In the genomic region with DNA sequence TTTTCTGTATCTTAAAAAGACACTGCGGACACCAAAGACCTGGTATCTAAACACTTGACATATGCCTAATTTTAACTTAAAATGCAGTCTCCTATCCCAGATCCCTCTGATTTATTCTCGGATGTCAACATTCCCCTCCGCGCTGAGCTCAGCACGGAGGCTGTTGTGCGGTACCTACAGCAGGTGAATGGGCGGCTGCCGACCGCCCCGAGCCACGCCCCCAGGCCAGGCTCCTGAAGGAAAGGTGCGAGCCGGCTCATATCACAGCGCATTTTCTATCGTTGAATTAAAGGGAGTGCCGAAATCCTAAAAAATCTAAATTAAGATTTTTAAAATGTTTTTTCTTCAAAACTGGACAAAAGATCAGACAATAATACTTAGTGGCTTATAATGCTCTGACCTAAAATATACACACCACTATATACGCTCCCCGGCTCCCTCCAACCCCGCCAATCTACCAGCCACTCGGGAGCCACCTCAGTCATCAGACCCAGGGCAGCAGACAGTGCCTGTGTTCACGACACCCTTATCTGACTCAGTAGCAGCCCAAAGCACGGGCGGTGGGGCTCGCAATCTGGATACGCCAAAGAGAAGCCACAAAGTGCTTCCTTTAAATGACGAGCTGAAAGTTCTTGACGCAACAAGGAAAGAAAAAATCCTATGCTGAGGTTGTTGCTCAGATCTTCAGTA, we compare ENCODE assay signal across 17 cellular contexts. TPM values are rescaled to one million over a fixed set of nuclear protein-coding genes. Genes with fewer than 3 reads are reported as not detected.
DNase-seq lines count a peak whose midpoint lies in the region; ATAC-seq, FAIRE-seq and TF ChIP-seq lines count a peak whose summit lies in the region.
"Had no signal": no experiment of that assay in that cellular context is flagged by ENCODE, and none has a peak within 500 bp of the region (broad histone marks: within the 10 kb centered on the region; RNA-seq: fewer than 3 reads in every experiment).

No MANE protein-coding gene starts in this region.

- no peak overlapping the region for H3K27ac Mint-ChIP-seq in WTC11

- POLR2A ChIA-PET in WTC11 (lab: Charles Lee), result no interaction called here

- no peak overlapping the region for H2BK15ac ChIP-seq in mesendoderm (replicated peaks; ENCODE audit: low read depth)

- FAIRE-seq in kidney (lab: Jason Lieb, UNC), result no peak
- FAIRE-seq: GM12878, GM18507 had no signal

- intact Hi-C loops in cardiac septum (cut with DNase I) (no loop called here), left cardiac atrium (cut with DNase I) (no loop called here), kidney (cut with DNase I) (no loop called here), spleen (cut with DNase I; ENCODE audit: low total_unique reads) (no loop called here)

- H3K27ac ChIP-seq in kidney (ENCODE audit: low read depth in 2 of 2, low read length in 2 of 2) (no peak overlapping the region), spleen (no peak overlapping the region), mesendoderm (ENCODE audit: low read depth, low read length) (no peak overlapping the region)
- H3K27ac ChIP-seq: BLaER1 treated with 17β-estradiol and CSF1 and Interleukin-3, amounts not matched to agents 10 nM and 100 nM had no signal

- no peak overlapping the region for H2AK5ac ChIP-seq in mesendoderm (ENCODE audit: low read length)

- 91 to 96% (median 93%) methylated on average over 27 of the region's 27 CpGs for WGBS in spleen, 5 donors
- no CpG with 5 or more reads among the region's 27 CpGs for WGBS in mesendoderm (ENCODE audit: extremely low coverage, insufficient coverage, low lambda C conversion rate)

- ATAC-seq in left cardiac atrium, result no peak
- no peak for ATAC-seq in WTC11
- no peak for ATAC-seq in HG02852 (IDR thresholded peaks at IDR 0.05; ENCODE audit: unreplicated experiment)
- ATAC-seq: GM12878 had no signal

- H3K56ac ChIP-seq in mesendoderm (ENCODE audit: low read length), result no peak overlapping the region

- H3K27me3 ChIP-seq in spleen (replicated peaks in 1 of 7), result peaks cover 0 to 8% (median 7%) of the 10 kb centered on the region in 7 donors
- H3K27me3 ChIP-seq in mesendoderm (ENCODE audit: insufficient read depth, low read length, poor library complexity), result peaks cover 4% of the 10 kb centered on the region

- no peak for TF ChIP-seq POLR2A in spleen (IDR thresholded peaks at IDR 0.05)

- H3K9ac ChIP-seq in kidney (ENCODE audit: low read length in 2 of 2), result no peak overlapping the region
- H3K9ac ChIP-seq in mesendoderm (ENCODE audit: low read length), result no peak overlapping the region

- H2BK120ac ChIP-seq in mesendoderm (ENCODE audit: low read depth, low read length), result no peak overlapping the region

- H3K36me3 ChIP-seq in kidney (ENCODE audit: control insufficient read depth in 1 of 2, insufficient read depth in 2 of 2, low read length in 2 of 2) (peaks cover 3 to 8% of the 10 kb centered on the region in 2 donors), spleen (peaks cover 0 to 66% (median 37%) of the 10 kb centered on the region in 6 donors), mesendoderm (ENCODE audit: control insufficient read depth, insufficient read depth, low read length) (no peaks in the 10 kb centered on the region)

- H3K9me3 ChIP-seq in kidney (ENCODE audit: control insufficient read depth in 1 of 2, low read length in 2 of 2) (no peaks in the 10 kb centered on the region), spleen (no peaks in the 10 kb centered on the region)

- no peak overlapping the region for H3K4ac ChIP-seq in mesendoderm (ENCODE audit: low read depth, low read length)

- TF ChIP-seq CTCF in WTC11 (IDR thresholded peaks at IDR 0.05), result no peak
- TF ChIP-seq CTCF in kidney (IDR thresholded peaks at IDR 0.05; ENCODE audit: borderline replicate concordance, extremely low read depth, insufficient read depth), result no peak
- no peak for TF ChIP-seq CTCF in spleen (IDR thresholded peaks at IDR 0.05 in 8 of 11, conservative IDR thresholded peaks at IDR 0.05 in 3 of 11)

- H3K4me3 ChIP-seq in kidney (ENCODE audit: low read length in 2 of 2) (no peak overlapping the region), spleen (no peak overlapping the region), mesendoderm (ENCODE audit: low read length) (no peak overlapping the region)
- H3K4me3 ChIP-seq: BLaER1 treated with 17β-estradiol and CSF1 and Interleukin-3, amounts not matched to agents 10 nM and 100 nM; GM12878 had no signal

- H3K79me1 ChIP-seq in mesendoderm (ENCODE audit: low read length), result peaks cover 6% of the 10 kb centered on the region

- H3K4me1 ChIP-seq in kidney (ENCODE audit: control insufficient read depth in 1 of 2, insufficient read depth in 1 of 2, low read depth in 1 of 2, low read length in 2 of 2) (peaks cover 0 to 10% of the 10 kb centered on the region in 2 donors), spleen (peaks cover 12 to 38% (median 27%) of the 10 kb centered on the region in 6 donors), mesendoderm (ENCODE audit: control insufficient read depth, low read depth, low read length) (no peaks in the 10 kb centered on the region)

- H3K23ac ChIP-seq in mesendoderm (ENCODE audit: low read length), result no peak overlapping the region

- H3K18ac ChIP-seq in mesendoderm (ENCODE audit: low read length), result no peak overlapping the region

- H3K4me1 Mint-ChIP-seq in WTC11, result peaks cover 5% of the 10 kb centered on the region; the same call in 1 of the 2 replicates

- H3K79me2 ChIP-seq in mesendoderm (ENCODE audit: control insufficient read depth, insufficient read depth, low read length), result no peaks in the 10 kb centered on the region

- no peak overlapping the region for H2BK5ac ChIP-seq in mesendoderm (ENCODE audit: low read length)

- peaks cover 15% of the 10 kb centered on the region for H3K36me3 Mint-ChIP-seq in WTC11

- peak; percentile 43 for DNase-seq in cardiac septum (ENCODE audit: low spot score)
- no peak for DNase-seq in left cardiac atrium
- DNase-seq in WTC11 (ENCODE audit: low spot score), result peak; percentile 9
- DNase-seq in kidney, result peak; percentile 46
- peak; percentile 55 for DNase-seq in spleen
- DNase-seq in NCI-H1048 (lab: John Stamatoyannopoulos, UW), result no peak
- DNase-seq in mesendoderm, result no peak
- DNase-seq: ACHN; Calu3; CD4-positive, CD25-positive, alpha-beta regulatory T cell; DMS 273 treated with DMSO at 0.1 percent for 48 hours; HCEC 1CT had no signal

- CTCF ChIA-PET in WTC11 (lab: Charles Lee), result interaction anchor here (1.1 kb wide), 1 partner anchor 79 kb away, joined by 3 read pairs; no protein-coding TSS in a partner anchor

- no peak overlapping the region for H4K8ac ChIP-seq in mesendoderm (ENCODE audit: low read depth, low read length)

- H3K4me2 ChIP-seq in mesendoderm (ENCODE audit: low read length), result no peak overlapping the region

- H3K9me3 Mint-ChIP-seq in WTC11, result no peaks in the 10 kb centered on the region

- H3K27me3 Mint-ChIP-seq in WTC11 (ENCODE audit: low read depth), result peaks cover 10% of the 10 kb centered on the region

- H3K4me3 Mint-ChIP-seq in WTC11, result no peak overlapping the region

- H4K5ac ChIP-seq in mesendoderm (ENCODE audit: low read length), result no peak overlapping the region

TF ChIP-seq in WTC11, 78 proteins besides CTCF, POLR2A, EP300 and RAD21 (continues in another document):
- TF ChIP-seq, protein P1, sequence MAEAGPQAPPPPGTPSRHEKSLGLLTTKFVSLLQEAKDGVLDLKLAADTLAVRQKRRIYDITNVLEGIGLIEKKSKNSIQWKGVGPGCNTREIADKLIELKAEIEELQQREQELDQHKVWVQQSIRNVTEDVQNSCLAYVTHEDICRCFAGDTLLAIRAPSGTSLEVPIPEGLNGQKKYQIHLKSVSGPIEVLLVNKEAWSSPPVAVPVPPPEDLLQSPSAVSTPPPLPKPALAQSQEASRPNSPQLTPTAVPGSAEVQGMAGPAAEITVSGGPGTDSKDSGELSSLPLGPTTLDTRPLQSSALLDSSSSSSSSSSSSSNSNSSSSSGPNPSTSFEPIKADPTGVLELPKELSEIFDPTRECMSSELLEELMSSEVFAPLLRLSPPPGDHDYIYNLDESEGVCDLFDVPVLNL (CRISPR knock-in tag; IDR thresholded peaks at IDR 0.05; ENCODE audit: borderline replicate concordance, low read depth), result no peak

RNA-seq across cellular contexts. Expression of a gene that starts 4.1 kb away (rescaled TPM):
- total RNA-seq in cardiac septum (14.3 TPM), left cardiac atrium (10 to 100 TPM; 11.3 to 11.8 TPM), WTC11 (2021) (33.8 to 39.2 TPM (median 34.7 TPM) in 3 replicates), kidney (18.4 TPM), spleen (10 to 100 TPM; 21.0 to 28.0 (median 26.4) TPM)
- polyA plus RNA-seq in kidney (ENCODE audit: insufficient read depth, low read depth, low replicate concordance) (19.6 TPM), spleen (10 to 100 TPM; 20.1 to 28.3 (median 24.2) TPM)
- 13.8 TPM for polyA plus RNA-seq in mesendoderm (2013, experiment 1 of 2)
- 13.7 TPM for polyA plus RNA-seq in mesendoderm (2013, experiment 2 of 2)

RNA-seq across cellular contexts. Expression of a gene that starts 6.5 kb away (rescaled TPM):
- total RNA-seq in cardiac septum (0.30 TPM), left cardiac atrium (under 1 TPM in 1 of 2 donors, not detected in 1; 0.06 TPM), WTC11 (2021) (5.7 to 6.4 TPM (median 5.8 TPM) in 3 replicates), kidney (0.54 TPM), spleen (1 to 10 TPM in 5 of 7 donors, under 1 TPM in 2; 0.63 to 4.3 (median 1.6) TPM)
- polyA plus RNA-seq in kidney (ENCODE audit: insufficient read depth, low read depth, low replicate concordance) (not detected), spleen (under 1 TPM; 0.11 to 0.48 (median 0.21) TPM)
- polyA plus RNA-seq in mesendoderm (2013, experiment 1 of 2), result 0.73 TPM
- polyA plus RNA-seq in mesendoderm (2013, experiment 2 of 2), result 0.73 TPM
- total RNA-seq: CD4-positive, CD25-positive, alpha-beta regulatory T cell; HT1080 had no signal

RNA-seq across cellular contexts. Expression of a gene that starts 21.0 kb away (rescaled TPM):
- total RNA-seq in cardiac septum (44.3 TPM), left cardiac atrium (10 to 100 TPM; 41.3 to 42.6 TPM), WTC11 (2021) (20.9 to 22.3 TPM (median 20.9 TPM) in 3 replicates), kidney (37.1 TPM), spleen (10 to 100 TPM; 23.7 to 45.9 (median 32.5) TPM)
- polyA plus RNA-seq in kidney (ENCODE audit: insufficient read depth, low read depth, low replicate concordance) (72.4 TPM), spleen (10 to 100 TPM; 19.9 to 35.7 (median 20.9) TPM)
- 13.7 TPM for polyA plus RNA-seq in mesendoderm (2013, experiment 1 of 2)
- polyA plus RNA-seq in mesendoderm (2013, experiment 2 of 2), result 13.4 TPM

RNA-seq across cellular contexts. Expression of a gene that starts 34.5 kb away (rescaled TPM):
- total RNA-seq in cardiac septum, result 9.3 TPM
- total RNA-seq in left cardiac atrium, result 10 to 100 TPM; 12.4 to 15.8 TPM
- 24.9 to 32.4 TPM (median 27.2 TPM) in 3 replicates for total RNA-seq in WTC11 (2021)
- 10.9 TPM for total RNA-seq in kidney
- polyA plus RNA-seq in kidney (ENCODE audit: insufficient read depth, low read depth, low replicate concordance), result 2.8 TPM
- total RNA-seq in spleen, result 10 to 100 TPM in 6 of 7 donors, 1 to 10 TPM in 1; 8.7 to 39.5 (median 27.1) TPM
- 10 to 100 TPM in 2 of 3 donors, 1 to 10 TPM in 1; 8.8 to 16.5 (median 10.0) TPM for polyA plus RNA-seq in spleen
- polyA plus RNA-seq in mesendoderm (2013, experiment 1 of 2), result 2.2 TPM
- polyA plus RNA-seq in mesendoderm (2013, experiment 2 of 2), result 1.7 TPM

Comparison
In these comparisons a context has a peak if more than half of its experiments do, and no peak if none do; other contexts are left out.
1. DNase-seq: peak in cardiac septum (single experiment), WTC11 (single experiment), kidney (single experiment) and spleen (single experiment); none in left cardiac atrium (single experiment), NCI-H1048 (single experiment) and mesendoderm (single experiment).